17 cellular contexts compared by ENCODE assay signal in the genomic region with DNA sequence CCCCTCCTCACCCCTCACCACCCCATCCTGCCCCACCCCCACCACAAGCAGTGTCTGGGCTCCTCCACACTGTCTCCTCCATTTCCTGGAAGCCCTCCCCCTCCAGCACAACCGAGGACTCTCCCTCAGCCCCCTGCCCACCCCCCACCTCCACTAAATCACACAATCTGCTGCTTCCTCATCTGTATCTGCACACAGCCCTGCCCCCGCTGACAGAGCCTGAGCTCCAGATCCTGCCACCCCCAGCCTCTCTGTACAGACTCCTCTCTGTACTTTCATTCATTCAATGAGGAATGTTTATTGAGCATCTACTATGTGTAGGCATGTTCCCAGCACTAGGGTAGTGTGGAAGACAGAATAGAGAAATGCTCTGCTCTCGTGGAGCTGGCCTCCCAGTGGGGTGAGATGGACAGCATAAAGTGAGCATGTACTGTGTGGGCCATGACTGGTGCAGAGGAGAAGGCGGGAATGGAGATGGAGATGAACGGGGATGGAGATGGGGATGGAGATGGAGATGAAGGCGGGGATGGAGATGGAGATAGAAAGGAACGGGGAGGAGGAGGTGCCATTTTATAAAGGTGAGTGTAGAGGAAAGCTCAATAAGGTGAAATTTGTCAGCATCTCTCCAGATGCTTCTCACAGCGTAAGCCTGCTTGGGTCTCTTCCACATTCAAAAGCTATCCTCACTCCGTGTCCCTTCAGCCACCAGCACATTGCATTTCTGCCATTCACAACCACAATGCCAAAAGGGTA. TPM values are rescaled to one million over a fixed set of nuclear protein-coding genes. Genes with fewer than 3 reads are reported as not detected.
"Had no signal": no experiment of that assay in that cellular context is flagged by ENCODE, and none has a peak within 500 bp of the region (broad histone marks: within the 10 kb centered on the region; RNA-seq: fewer than 3 reads in every experiment).

No MANE protein-coding gene starts in this region.

- DNase-seq: activated B cell treated with CpG ODN at 0.5 μM for 24 hours; activated CD4-positive, alpha-beta T cell treated with anti-CD3 and anti-CD28 coated beads, Interleukin-2, amount 10 ng/mL, durations not matched to agents 24 days and 14 days; activated CD8-positive, alpha-beta T cell treated with anti-CD3 and anti-CD28 coated beads, Interleukin-2, amount 10 ng/mL, durations not matched to agents 7 days and 5 days; activated naive CD4-positive, alpha-beta T cell; activated naive CD8-positive, alpha-beta T cell treated with anti-CD3 and anti-CD28 coated beads for 36 hours; amniotic stem cell; gastrocnemius medialis; kidney glomerular epithelial cell; left ventricle myocardium superior; right lobe of liver; stimulated activated naive B cell treated with anti-CD40 and anti-IgM and Interleukin-4, amounts not matched to agents 10 μg/mL and 1 μg/mL and 100 μg/mL, for 72 hours; T-cell had no signal

- H3K4me3 Mint-ChIP-seq: activated B cell treated with CpG ODN at 0.5 μM for 24 hours; activated CD4-positive, alpha-beta T cell treated with anti-CD3 and anti-CD28 coated beads, Interleukin-2, amount 10 ng/mL, durations not matched to agents 24 days and 14 days; activated CD8-positive, alpha-beta T cell treated with anti-CD3 and anti-CD28 coated beads, Interleukin-2, amount 10 ng/mL, durations not matched to agents 7 days and 5 days; activated naive CD8-positive, alpha-beta T cell treated with anti-CD3 and anti-CD28 coated beads for 36 hours; activated T-helper 1 cell treated with anti-CD3 and anti-CD28 coated beads, Interleukin-12 subunit alpha, Interleukin-12 subunit beta, Interleukin-2, Interleukin-4 antibody, amounts not matched to agents 30 ng/mL and 10 ng/mL and 1 ng/mL, durations not matched to agents 14 hours and 24 hours and 36 hours; stimulated activated naive B cell treated with anti-CD40 and anti-IgM and Interleukin-4, amounts not matched to agents 10 μg/mL and 1 μg/mL and 100 μg/mL, for 72 hours; T-cell had no signal

- H3K27ac ChIP-seq: cardiac muscle cell, gastrocnemius medialis, right lobe of liver had no signal

- H3K4me1 Mint-ChIP-seq: activated CD4-positive, alpha-beta T cell treated with anti-CD3 and anti-CD28 coated beads, Interleukin-2, amount 10 ng/mL, durations not matched to agents 24 days and 14 days had no signal

- H3K27ac Mint-ChIP-seq: activated B cell treated with CpG ODN at 0.5 μM for 24 hours; activated CD4-positive, alpha-beta T cell treated with anti-CD3 and anti-CD28 coated beads, Interleukin-2, amount 10 ng/mL, durations not matched to agents 24 days and 14 days; activated CD8-positive, alpha-beta T cell treated with anti-CD3 and anti-CD28 coated beads, Interleukin-2, amount 10 ng/mL, durations not matched to agents 7 days and 5 days; activated naive CD8-positive, alpha-beta T cell treated with anti-CD3 and anti-CD28 coated beads for 36 hours; activated T-helper 1 cell treated with anti-CD3 and anti-CD28 coated beads, Interleukin-12 subunit alpha, Interleukin-12 subunit beta, Interleukin-2, Interleukin-4 antibody, amounts not matched to agents 30 ng/mL and 10 ng/mL and 1 ng/mL, durations not matched to agents 14 hours and 24 hours and 36 hours; stimulated activated naive B cell treated with anti-CD40 and anti-IgM and Interleukin-4, amounts not matched to agents 10 μg/mL and 1 μg/mL and 100 μg/mL, for 72 hours; T-cell had no signal

- H3K9me3 Mint-ChIP-seq: activated CD4-positive, alpha-beta T cell treated with anti-CD3 and anti-CD28 coated beads, Interleukin-2, amount 10 ng/mL, durations not matched to agents 24 days and 14 days; activated naive CD8-positive, alpha-beta T cell treated with anti-CD3 and anti-CD28 coated beads for 36 hours; activated T-helper 1 cell treated with anti-CD3 and anti-CD28 coated beads, Interleukin-12 subunit alpha, Interleukin-12 subunit beta, Interleukin-2, Interleukin-4 antibody, amounts not matched to agents 30 ng/mL and 10 ng/mL and 1 ng/mL, durations not matched to agents 14 hours and 24 hours and 36 hours; T-cell had no signal

- FAIRE-seq: endometrium had no signal

- ATAC-seq: activated CD8-positive, alpha-beta T cell treated with anti-CD3 and anti-CD28 coated beads, Interleukin-2, amount 10 ng/mL, durations not matched to agents 7 days and 5 days; gastrocnemius medialis; left ventricle myocardium superior; stimulated activated naive B cell treated with anti-CD40 and anti-IgM and Interleukin-4, amounts not matched to agents 10 μg/mL and 1 μg/mL and 100 μg/mL, for 72 hours; T-cell had no signal

- H3K4me1 ChIP-seq: gastrocnemius medialis had no signal

- H3K4me3 ChIP-seq: cardiac muscle cell, gastrocnemius medialis, right lobe of liver had no signal

- H3K36me3 ChIP-seq: cardiac muscle cell, gastrocnemius medialis, right lobe of liver had no signal

- H3K9me3 ChIP-seq: gastrocnemius medialis, right lobe of liver had no signal

RNA-seq across cellular contexts. Expression of a gene that starts 2.5 kb away (rescaled TPM):
- total RNA-seq: activated B cell treated with CpG ODN at 0.5 μM for 24 hours; activated CD4-positive, alpha-beta T cell treated with anti-CD3 and anti-CD28 coated beads, Interleukin-2, amount 10 ng/mL, durations not matched to agents 24 days and 14 days; activated CD8-positive, alpha-beta T cell treated with anti-CD3 and anti-CD28 coated beads, Interleukin-2, amount 10 ng/mL, durations not matched to agents 7 days and 5 days; activated naive CD8-positive, alpha-beta T cell treated with anti-CD3 and anti-CD28 coated beads for 36 hours; activated T-helper 1 cell treated with anti-CD3 and anti-CD28 coated beads, Interleukin-12 subunit alpha, Interleukin-12 subunit beta, Interleukin-2, Interleukin-4 antibody, amounts not matched to agents 30 ng/mL and 10 ng/mL and 1 ng/mL, durations not matched to agents 14 hours and 24 hours and 36 hours; cardiac muscle cell; mononuclear cell; pulmonary artery endothelial cell had no signal
- polyA plus RNA-seq: cardiac muscle cell had no signal
